26 cellular contexts compared by ENCODE assay signal in genomic region chr5:140951636-140952035, GRCh38. TPM values are rescaled to one million over a fixed set of nuclear protein-coding genes. Genes with fewer than 3 reads are reported as not detected.
A peak's percentile ranks its signal among the peaks of the same experiment; 100 is the strongest.
DNase-seq lines count a peak whose midpoint lies in the region; ATAC-seq and TF ChIP-seq lines count a peak whose summit lies in the region.
"Had no signal": no experiment of that assay in that cellular context is flagged by ENCODE, and none has a peak within 500 bp of the region (broad histone marks: within the 10 kb centered on the region; RNA-seq: fewer than 3 reads in every experiment).

No MANE protein-coding gene starts in this region.

- H3K4me1 Mint-ChIP-seq in progenitor cell of endocrine pancreas (ENCODE audit: low read depth): peaks cover 2% of the 10 kb centered on the region
- H3K4me1 Mint-ChIP-seq: CD14-positive monocyte; CD4-positive, alpha-beta memory T cell; CD4-positive, CD25-positive, alpha-beta regulatory T cell; CD8-positive, alpha-beta memory T cell had no signal

- TF ChIP-seq EP300 in esophagus muscularis mucosa (IDR thresholded peaks at IDR 0.05): no peak

- ATAC-seq in left lobe of liver: peak; percentile 29
- ATAC-seq: GM12878 had no signal

- H3K27me3 Mint-ChIP-seq in progenitor cell of endocrine pancreas: no peaks in the 10 kb centered on the region
- H3K27me3 Mint-ChIP-seq: CD4-positive, CD25-positive, alpha-beta regulatory T cell had no signal

- no peak for TF ChIP-seq CTCF in 22Rv1 (IDR thresholded peaks at IDR 0.05)
- TF ChIP-seq CTCF in liver (IDR thresholded peaks at IDR 0.05; ENCODE audit: low read depth, low read length, missing input control): no peak
- no peak for TF ChIP-seq CTCF in progenitor cell of endocrine pancreas (IDR thresholded peaks at IDR 0.05; ENCODE audit: unreplicated experiment)
- no peak for TF ChIP-seq CTCF in vagina (IDR thresholded peaks at IDR 0.05)
- TF ChIP-seq CTCF in esophagus muscularis mucosa (IDR thresholded peaks at IDR 0.05): no peak

- no peak overlapping the region for H3K4me3 Mint-ChIP-seq in progenitor cell of endocrine pancreas (ENCODE audit: low read depth)
- H3K4me3 Mint-ChIP-seq: CD14-positive monocyte; CD4-positive, alpha-beta memory T cell; CD4-positive, CD25-positive, alpha-beta regulatory T cell; CD8-positive, alpha-beta memory T cell had no signal

- intact Hi-C loops in vagina (cut with DNase I) (no loop called here), esophagus muscularis mucosa (cut with DNase I) (no loop called here)

- H3K36me3 ChIP-seq in liver (ENCODE audit: control insufficient read depth in 4 of 4, insufficient read depth in 3 of 4, low read depth in 1 of 4, low read length in 3 of 4): no peaks in the 10 kb centered on the region
- no peaks in the 10 kb centered on the region for H3K36me3 ChIP-seq in vagina
- H3K36me3 ChIP-seq in esophagus muscularis mucosa: no peaks in the 10 kb centered on the region
- H3K36me3 ChIP-seq: BE2C, BLaER1 had no signal

- no peak for TF ChIP-seq RAD21 in liver (IDR thresholded peaks at IDR 0.05)

- H3K4me1 ChIP-seq in liver (ENCODE audit: control insufficient read depth in 4 of 4, insufficient read depth in 4 of 4, low read length in 3 of 4) (peaks cover 0 to 3% (median 0%) of the 10 kb centered on the region in 4 donors), vagina (no peaks in the 10 kb centered on the region), esophagus muscularis mucosa (no peaks in the 10 kb centered on the region)
- H3K4me1 ChIP-seq: BE2C, BLaER1 had no signal

- no peak overlapping the region for H3K9ac ChIP-seq in liver (ENCODE audit: low read depth in 1 of 2, low read length in 2 of 2)
- H3K9ac ChIP-seq: BLaER1 had no signal

- peaks cover 14% of the 10 kb centered on the region for H3K9me3 Mint-ChIP-seq in progenitor cell of endocrine pancreas (ENCODE audit: low read depth)

- H3K27me3 ChIP-seq in liver (ENCODE audit: control insufficient read depth in 4 of 4, insufficient read depth in 4 of 4, low read length in 3 of 4): no peaks in the 10 kb centered on the region
- H3K27me3 ChIP-seq in vagina: no peaks in the 10 kb centered on the region
- no peaks in the 10 kb centered on the region for H3K27me3 ChIP-seq in esophagus muscularis mucosa
- H3K27me3 ChIP-seq: BE2C, BLaER1 had no signal

- H3K9me3 ChIP-seq in liver (ENCODE audit: control insufficient read depth in 4 of 4, low read length in 3 of 4) (no peaks in the 10 kb centered on the region), vagina (no peaks in the 10 kb centered on the region), esophagus muscularis mucosa (no peaks in the 10 kb centered on the region)
- H3K9me3 ChIP-seq: BE2C, BLaER1 had no signal

- H3K36me3 Mint-ChIP-seq in progenitor cell of endocrine pancreas (ENCODE audit: insufficient read depth): peaks cover 8% of the 10 kb centered on the region
- H3K36me3 Mint-ChIP-seq: CD14-positive monocyte; CD4-positive, alpha-beta memory T cell; CD8-positive, alpha-beta memory T cell had no signal

- H3K27ac Mint-ChIP-seq in progenitor cell of endocrine pancreas: peak overlapping the region; percentile 9
- H3K27ac Mint-ChIP-seq: CD14-positive monocyte; CD4-positive, alpha-beta memory T cell; CD4-positive, CD25-positive, alpha-beta regulatory T cell; CD8-positive, alpha-beta memory T cell had no signal

- DNase-seq in left lobe of liver (ENCODE audit: low spot score): no peak
- no peak for DNase-seq in progenitor cell of endocrine pancreas (ENCODE audit: low spot score, unreplicated experiment)
- no peak for DNase-seq in vagina (ENCODE audit: extremely low spot score in 2 of 2)
- DNase-seq in esophagus muscularis mucosa (ENCODE audit: extremely low spot score): no peak
- no peak for DNase-seq in T-helper 1 cell
- DNase-seq: 8988T; ACHN; BE2C; C1 segment of cervical spinal cord; CD4-positive, alpha-beta memory T cell; CD4-positive, CD25-positive, alpha-beta regulatory T cell; CD8-positive, alpha-beta memory T cell; COR-L47; DMS 273 treated with DMSO at 0.1 percent for 48 hours; DMS153; DMS53; DMS79; DND-41; EL; GDM1 had no signal

- peak overlapping the region; percentile 70 for H3K27ac ChIP-seq in 22Rv1
- H3K27ac ChIP-seq in liver (ENCODE audit: low read depth in 1 of 2, low read length in 2 of 2): no peak overlapping the region
- no peak overlapping the region for H3K27ac ChIP-seq in vagina
- no peak overlapping the region for H3K27ac ChIP-seq in esophagus muscularis mucosa (replicated peaks in 1 of 4)
- H3K27ac ChIP-seq: BLaER1 had no signal

- no peak overlapping the region for H3K4me3 ChIP-seq in liver (ENCODE audit: low read depth in 1 of 3, low read length in 3 of 3)
- H3K4me3 ChIP-seq in vagina: no peak overlapping the region
- no peak overlapping the region for H3K4me3 ChIP-seq in esophagus muscularis mucosa
- H3K4me3 ChIP-seq: BLaER1, GM12878 had no signal

- 53% methylated on average over 6 of the region's 6 CpGs for WGBS in liver
- 86% methylated on average over 6 of the region's 6 CpGs for WGBS in esophagus muscularis mucosa

- TF ChIP-seq POLR2A in vagina (IDR thresholded peaks at IDR 0.05): no peak
- no peak for TF ChIP-seq POLR2A in esophagus muscularis mucosa (IDR thresholded peaks at IDR 0.05; ENCODE audit: low read depth)

TF ChIP-seq in liver, 16 proteins besides CTCF, POLR2A, EP300 and RAD21:
- peak; percentile 26 to 61 for TF ChIP-seq HNF4A (conservative IDR thresholded peaks at IDR 0.05)
- no peak for TF ChIP-seq FOXA2 (IDR thresholded peaks at IDR 0.05)

RNA-seq across cellular contexts. Expression of gene PCDHAC2, which starts 14.6 kb away (rescaled TPM):
- total RNA-seq in left lobe of liver: 0.86 TPM
- total RNA-seq in liver: 1 to 10 TPM in 1 of 2 donors, under 1 TPM in 1; 0.93 to 1.8 TPM
- under 1 TPM; 0.50 to 0.63 TPM for polyA plus RNA-seq in liver
- 1.8 and 1.9 TPM in 2 replicates for total RNA-seq in progenitor cell of endocrine pancreas
- 3.9 TPM for total RNA-seq in vagina
- 10 to 100 TPM in 3 of 4 donors, 1 to 10 TPM in 1; 8.8 to 26.6 (median 18.0) TPM for total RNA-seq in esophagus muscularis mucosa
- total RNA-seq: CD4-positive, alpha-beta memory T cell; CD4-positive, CD25-positive, alpha-beta regulatory T cell; CD8-positive, alpha-beta memory T cell had no signal
- polyA plus RNA-seq: AG04450; CD14-positive monocyte; CD4-positive, alpha-beta memory T cell; CD4-positive, CD25-positive, alpha-beta regulatory T cell; CD8-positive, alpha-beta memory T cell; GM12878 had no signal

RNA-seq across cellular contexts. Expression of gene PCDHAC1, which starts 25.5 kb away (rescaled TPM):
- 0.28 TPM for total RNA-seq in left lobe of liver
- under 1 TPM; under 0.01 to 0.25 TPM for total RNA-seq in liver
- polyA plus RNA-seq in liver: under 1 TPM in 1 of 2 donors, not detected in 1; 0.13 TPM
- total RNA-seq in progenitor cell of endocrine pancreas: 7.7 and 8.9 TPM in 2 replicates
- 0.49 TPM for total RNA-seq in vagina
- total RNA-seq in esophagus muscularis mucosa: 1 to 10 TPM; 1.7 to 5.4 (median 4.4) TPM
- total RNA-seq: CD4-positive, alpha-beta memory T cell; CD4-positive, CD25-positive, alpha-beta regulatory T cell; CD8-positive, alpha-beta memory T cell; GM12878 had no signal
- polyA plus RNA-seq: CD14-positive monocyte; CD4-positive, alpha-beta memory T cell; CD4-positive, CD25-positive, alpha-beta regulatory T cell; CD8-positive, alpha-beta memory T cell; GM12878 had no signal
